1 cellular context compared by ENCODE assay signal in genomic region chr5:143828710-143829109, GRCh38.
TF ChIP-seq lines count a peak whose summit lies in the region.

No MANE protein-coding gene starts in this region.

TF ChIP-seq in GM23338, 12 proteins besides CTCF, POLR2A, EP300 and RAD21 (continued from another document):
- no peak for TF ChIP-seq REST (IDR thresholded peaks at IDR 0.05; ENCODE audit: unreplicated experiment)
- TF ChIP-seq ETS1 (IDR thresholded peaks at IDR 0.05) = no peak
- TF ChIP-seq STAT1 (IDR thresholded peaks at IDR 0.05; ENCODE audit: unreplicated experiment) = no peak
- TF ChIP-seq ZNF462 (CRISPR knock-in tag; IDR thresholded peaks at IDR 0.05) = no peak
- no peak for TF ChIP-seq NANOG (IDR thresholded peaks at IDR 0.05; ENCODE audit: borderline replicate concordance)
- no peak for TF ChIP-seq CREB1 (CRISPR knock-in tag; IDR thresholded peaks at IDR 0.05; ENCODE audit: low read depth)
- no peak for TF ChIP-seq ZNF114 (CRISPR knock-in tag; IDR thresholded peaks at IDR 0.05)
- TF ChIP-seq POLR2AphosphoS5 (IDR thresholded peaks at IDR 0.05; ENCODE audit: low read depth) = no peak
- TF ChIP-seq EZH2 (IDR thresholded peaks at IDR 0.05; ENCODE audit: low read depth, unreplicated experiment) = no peak
